ENCODE assay signal across 1 cellular context in genomic region chr12:34344851-34345522, GRCh38.
TF ChIP-seq lines count a peak whose summit lies in the region.

No MANE protein-coding gene starts in this region.

TF ChIP-seq in A549, 52 proteins besides CTCF, POLR2A, EP300 and RAD21 (continued from another document):
- TF ChIP-seq REST (IDR thresholded peaks at IDR 0.05) (no peak), NR3C1 (IDR thresholded peaks at IDR 0.05) (no peak), BCL3 (IDR thresholded peaks at IDR 0.05) (no peak), POLR2AphosphoS2 (conservative IDR thresholded peaks at IDR 0.05; ENCODE audit: low read length) (no peak), NFE2L2 (conservative IDR thresholded peaks at IDR 0.05; ENCODE audit: low read length) (no peak), RNF2 (IDR thresholded peaks at IDR 0.05; ENCODE audit: borderline replicate concordance, low read depth) (no peak), RCOR1 (IDR thresholded peaks at IDR 0.05; ENCODE audit: low read depth, low read length) (no peak), CBX2 (IDR thresholded peaks at IDR 0.05; ENCODE audit: borderline replicate concordance, low read depth) (no peak)
